12 cellular contexts compared by ENCODE assay signal in the genomic region with DNA sequence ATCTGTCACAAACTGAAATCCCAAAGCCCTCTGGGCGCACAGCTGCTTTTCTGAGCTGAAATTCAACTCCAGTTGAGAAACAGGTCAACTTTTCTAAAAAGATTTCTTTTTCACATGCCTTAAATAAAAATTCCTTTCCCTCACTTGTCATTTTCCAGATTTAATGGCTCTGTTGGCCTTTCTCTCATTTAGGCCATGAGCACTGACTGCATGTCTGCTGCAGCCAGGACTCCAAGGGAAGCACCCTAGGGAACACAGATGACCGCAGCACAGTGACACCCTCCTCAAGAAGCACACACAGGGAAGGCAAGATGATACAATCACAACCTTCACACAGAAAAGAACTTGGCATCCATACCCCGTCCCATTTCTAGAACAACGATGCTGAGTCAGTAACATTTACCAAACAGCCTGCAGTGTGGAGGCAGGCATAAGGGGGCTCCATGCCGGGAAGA. TPM values are rescaled to one million over a fixed set of nuclear protein-coding genes. Genes with fewer than 3 reads are reported as not detected.
DNase-seq lines count a peak whose midpoint lies in the region; ATAC-seq, FAIRE-seq and TF ChIP-seq lines count a peak whose summit lies in the region.
"Had no signal": no experiment of that assay in that cellular context is flagged by ENCODE, and none has a peak within 500 bp of the region (broad histone marks: within the 10 kb centered on the region; RNA-seq: fewer than 3 reads in every experiment).

No MANE protein-coding gene starts in this region.

- H3K27ac Mint-ChIP-seq in natural killer cell treated with Interleukin-12 subunit alpha and Interleukin-12 subunit beta and Interleukin-15 and Interleukin-18, amount 100 ng/mL, for 72 hours, result no peak overlapping the region
- H3K27ac Mint-ChIP-seq: stimulated activated naive B cell treated with anti-CD40 and anti-IgM and Interleukin-4, amounts not matched to agents 10 μg/mL and 1 μg/mL and 100 μg/mL, for 72 hours had no signal

- TF ChIP-seq CTCF in coronary artery (IDR thresholded peaks at IDR 0.05), result no peak

- H3K4me3 ChIP-seq in coronary artery, result peak overlapping the region; percentile 13
- no peak overlapping the region for H3K4me3 ChIP-seq in iPS-15b (ENCODE audit: low read depth, low read length)
- H3K4me3 ChIP-seq in subcutaneous abdominal adipose tissue (ENCODE audit: low read depth in 1 of 5, low read length in 5 of 5), result peak overlapping the region in 4 of 5 donors; percentile 1 to 34 (median 16)
- H3K4me3 ChIP-seq: colonic mucosa had no signal

- peaks cover 7 to 25% of the 10 kb centered on the region in 2 donors for H3K27me3 Mint-ChIP-seq in natural killer cell treated with Interleukin-12 subunit alpha and Interleukin-12 subunit beta and Interleukin-15 and Interleukin-18, amount 100 ng/mL, for 72 hours

- no peak for ATAC-seq in GM18519 (IDR thresholded peaks at IDR 0.05; ENCODE audit: low FRiP score, unreplicated experiment)
- no peak for ATAC-seq in natural killer cell treated with Interleukin-12 subunit alpha and Interleukin-12 subunit beta and Interleukin-15 and Interleukin-18, amount 100 ng/mL, for 72 hours
- ATAC-seq: stimulated activated naive B cell treated with anti-CD40 and anti-IgM and Interleukin-4, amounts not matched to agents 10 μg/mL and 1 μg/mL and 100 μg/mL, for 72 hours had no signal

- H3K27me3 ChIP-seq in iPS-15b (ENCODE audit: control insufficient read depth, insufficient read depth, low read length) (no peaks in the 10 kb centered on the region), subcutaneous abdominal adipose tissue (ENCODE audit: control insufficient read depth in 5 of 5, insufficient read depth in 4 of 5, low read length in 5 of 5) (peaks cover 0 to 2% (median 0%) of the 10 kb centered on the region in 5 donors)
- H3K27me3 ChIP-seq: colonic mucosa had no signal

- H3K4me3 Mint-ChIP-seq in natural killer cell treated with Interleukin-12 subunit alpha and Interleukin-12 subunit beta and Interleukin-15 and Interleukin-18, amount 100 ng/mL, for 72 hours, result no peak overlapping the region
- H3K4me3 Mint-ChIP-seq: stimulated activated naive B cell treated with anti-CD40 and anti-IgM and Interleukin-4, amounts not matched to agents 10 μg/mL and 1 μg/mL and 100 μg/mL, for 72 hours had no signal

- H3K36me3 ChIP-seq in iPS-15b (ENCODE audit: control insufficient read depth, insufficient read depth, low read length) (peaks cover 2% of the 10 kb centered on the region), subcutaneous abdominal adipose tissue (ENCODE audit: control insufficient read depth in 5 of 5, insufficient read depth in 5 of 5, low read length in 5 of 5) (no peaks in the 10 kb centered on the region)
- H3K36me3 ChIP-seq: colonic mucosa had no signal

- H3K4me1 Mint-ChIP-seq in natural killer cell treated with Interleukin-12 subunit alpha and Interleukin-12 subunit beta and Interleukin-15 and Interleukin-18, amount 100 ng/mL, for 72 hours (ENCODE audit: low read depth in 2 of 2), result peaks cover 20 to 24% of the 10 kb centered on the region in 2 donors
- H3K4me1 Mint-ChIP-seq: stimulated activated naive B cell treated with anti-CD40 and anti-IgM and Interleukin-4, amounts not matched to agents 10 μg/mL and 1 μg/mL and 100 μg/mL, for 72 hours had no signal

- no peak for DNase-seq in HTR-8/SVneo (ENCODE audit: insufficient read length, low spot score)
- DNase-seq in coronary artery (ENCODE audit: low spot score), result no peak
- no peak for DNase-seq in stimulated activated CD4-positive, alpha-beta T cell treated with anti-CD3 and anti-CD28 coated beads, Interleukin-15, amount 100 ng/mL, for 24 hours
- no peak for DNase-seq in natural killer cell treated with Interleukin-12 subunit alpha and Interleukin-12 subunit beta and Interleukin-15 and Interleukin-18, amount 100 ng/mL, for 72 hours (ENCODE audit: low spot score)
- no peak for DNase-seq in effector CD8-positive, alpha-beta T cell (lab: John Stamatoyannopoulos, UW)
- DNase-seq: colonic mucosa; small intestine; stimulated activated naive B cell treated with anti-CD40 and anti-IgM and Interleukin-4, amounts not matched to agents 10 μg/mL and 1 μg/mL and 100 μg/mL, for 72 hours had no signal

- no peaks in the 10 kb centered on the region for H3K36me3 Mint-ChIP-seq in natural killer cell treated with Interleukin-12 subunit alpha and Interleukin-12 subunit beta and Interleukin-15 and Interleukin-18, amount 100 ng/mL, for 72 hours
- H3K36me3 Mint-ChIP-seq: stimulated activated naive B cell treated with anti-CD40 and anti-IgM and Interleukin-4, amounts not matched to agents 10 μg/mL and 1 μg/mL and 100 μg/mL, for 72 hours had no signal

- H3K27ac ChIP-seq in coronary artery (peak overlapping the region; percentile 80 to 81), subcutaneous abdominal adipose tissue (ENCODE audit: low read depth, low read length) (peak overlapping the region; percentile 97)

- FAIRE-seq in HTR-8/SVneo (lab: Jason Lieb, UNC), result peak; percentile 68
- FAIRE-seq: islet of Langerhans, small intestine had no signal

- H3K9me3 ChIP-seq in iPS-15b (ENCODE audit: control insufficient read depth, insufficient read depth, low read length) (no peaks in the 10 kb centered on the region), subcutaneous abdominal adipose tissue (ENCODE audit: control insufficient read depth in 5 of 5, low read length in 5 of 5) (no peaks in the 10 kb centered on the region)
- H3K9me3 ChIP-seq: colonic mucosa had no signal

- H3K9me3 Mint-ChIP-seq in natural killer cell treated with Interleukin-12 subunit alpha and Interleukin-12 subunit beta and Interleukin-15 and Interleukin-18, amount 100 ng/mL, for 72 hours, result no peaks in the 10 kb centered on the region
- H3K9me3 Mint-ChIP-seq: stimulated activated naive B cell treated with anti-CD40 and anti-IgM and Interleukin-4, amounts not matched to agents 10 μg/mL and 1 μg/mL and 100 μg/mL, for 72 hours had no signal

- H3K9ac ChIP-seq in iPS-15b (ENCODE audit: low read depth, low read length) (peak overlapping the region; percentile 17), subcutaneous abdominal adipose tissue (ENCODE audit: low read length in 5 of 5) (peak overlapping the region in 1 of 5 donors; percentile 56)

- peaks cover 25% of the 10 kb centered on the region for H3K4me1 ChIP-seq in iPS-15b (ENCODE audit: control insufficient read depth, insufficient read depth, low read length)
- peaks cover 19 to 57% (median 51%) of the 10 kb centered on the region in 5 donors for H3K4me1 ChIP-seq in subcutaneous abdominal adipose tissue (ENCODE audit: control insufficient read depth in 5 of 5, insufficient read depth in 5 of 5, low read length in 5 of 5)

RNA-seq across cellular contexts. Expression of gene AFAP1, which starts 34.2 kb away (rescaled TPM):
- total RNA-seq in natural killer cell treated with Interleukin-12 subunit alpha and Interleukin-12 subunit beta and Interleukin-15 and Interleukin-18, amount 100 ng/mL, for 72 hours, result 1 to 10 TPM; 7.2 to 9.1 TPM
